ENCODE assay signal across 16 cellular contexts in the genomic region with DNA sequence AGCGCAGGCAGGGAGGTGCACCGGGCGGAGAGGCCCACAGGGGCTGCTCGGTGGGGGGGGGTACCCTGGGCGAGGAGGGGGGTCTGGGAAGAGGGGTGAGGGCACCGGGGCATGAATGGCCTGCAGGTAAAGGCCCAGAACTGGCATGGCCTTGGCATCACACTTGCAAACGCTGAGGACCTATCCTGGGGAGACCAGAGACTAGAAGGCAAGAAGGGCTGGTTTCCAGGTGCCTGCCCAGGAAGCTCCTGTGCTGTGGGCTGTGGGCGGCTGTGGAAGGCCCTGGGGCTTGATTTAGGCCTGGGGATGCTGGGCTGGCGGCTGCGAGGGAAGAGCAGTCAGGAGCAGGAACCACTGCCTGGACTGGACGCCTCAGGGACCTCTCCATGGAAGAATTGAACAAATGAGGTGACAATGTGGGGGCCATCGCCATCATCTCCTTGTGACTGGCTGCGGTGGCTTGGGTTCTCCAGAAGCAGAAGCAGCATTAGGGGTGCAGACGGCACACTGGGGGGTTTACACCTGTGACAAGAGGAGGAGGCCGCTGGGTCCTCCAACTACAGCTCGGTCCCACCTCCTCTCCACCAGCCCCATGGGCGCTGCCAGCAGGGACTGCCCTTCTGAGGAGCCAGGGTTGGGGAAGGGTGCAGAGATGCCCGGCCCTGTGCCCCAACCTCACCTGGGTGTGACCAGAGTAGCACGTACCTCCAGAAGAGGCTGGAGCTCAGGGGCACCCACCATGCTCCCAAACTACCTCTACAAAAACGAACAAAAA. TPM values are rescaled to one million over a fixed set of nuclear protein-coding genes. Genes with fewer than 3 reads are reported as not detected.
DNase-seq lines count a peak whose midpoint lies in the region; ATAC-seq and TF ChIP-seq lines count a peak whose summit lies in the region.
"Had no signal": no experiment of that assay in that cellular context is flagged by ENCODE, and none has a peak within 500 bp of the region (broad histone marks: within the 10 kb centered on the region; RNA-seq: fewer than 3 reads in every experiment).

No MANE protein-coding gene starts in this region.

- no peak for TF ChIP-seq CTCF in OCI-LY3 (IDR thresholded peaks at IDR 0.05; ENCODE audit: low read depth, low read length)
- TF ChIP-seq CTCF in upper lobe of left lung (IDR thresholded peaks at IDR 0.05): no peak
- no peak for TF ChIP-seq CTCF in tibial artery (IDR thresholded peaks at IDR 0.05)

- H2AFZ ChIP-seq in OCI-LY3 (ENCODE audit: low read depth, low read length): no peak overlapping the region

- H3K4me3 Mint-ChIP-seq in effector memory CD8-positive, alpha-beta T cell: no peak overlapping the region
- H3K4me3 Mint-ChIP-seq in naive B cell: peak overlapping the region in 4 of 8 donors; percentile 52 to 85 (median 84)
- H3K4me3 Mint-ChIP-seq: CD4-positive, alpha-beta T cell; H9 had no signal

- no peaks in the 10 kb centered on the region for H3K9me3 ChIP-seq in OCI-LY3 (ENCODE audit: insufficient read depth, low read length)
- peaks cover 0 to 10% (median 0%) of the 10 kb centered on the region in 4 donors for H3K9me3 ChIP-seq in upper lobe of left lung
- peaks cover 0 to 16% (median 12%) of the 10 kb centered on the region in 3 donors for H3K9me3 ChIP-seq in tibial artery

- peaks cover 6% of the 10 kb centered on the region for H3K36me3 Mint-ChIP-seq in effector memory CD8-positive, alpha-beta T cell (ENCODE audit: insufficient read depth)
- peaks cover 0 to 7% of the 10 kb centered on the region in 2 donors for H3K36me3 Mint-ChIP-seq in naive B cell

- H3K4me1 ChIP-seq in OCI-LY3 (ENCODE audit: low read length) (peaks cover 75% of the 10 kb centered on the region), upper lobe of left lung (no peaks in the 10 kb centered on the region), tibial artery (no peaks in the 10 kb centered on the region)
- H3K4me1 ChIP-seq: BE2C had no signal

- H3K4me1 Mint-ChIP-seq in effector memory CD8-positive, alpha-beta T cell (ENCODE audit: low read depth in 2 of 2): peaks cover 17% of the 10 kb centered on the region in 2 donors
- H3K4me1 Mint-ChIP-seq in naive B cell: peaks cover 46 to 94% (median 69%) of the 10 kb centered on the region in 3 donors
- H3K4me1 Mint-ChIP-seq: H9 had no signal

- ATAC-seq in effector memory CD8-positive, alpha-beta T cell (replicated peaks): no peak
- no peak for ATAC-seq in naive B cell (ENCODE audit: low read depth in 2 of 2)
- ATAC-seq in upper lobe of left lung (ENCODE audit: low FRiP score in 2 of 2): peak; percentile 0 to 2
- no peak for ATAC-seq in HG02870 (IDR thresholded peaks at IDR 0.05; ENCODE audit: unreplicated experiment)
- no peak for ATAC-seq in GM19397 (IDR thresholded peaks at IDR 0.05; ENCODE audit: unreplicated experiment)

- no peak overlapping the region for H3K9ac ChIP-seq in OCI-LY3 (ENCODE audit: low read length)

- no peak for TF ChIP-seq EP300 in upper lobe of left lung (IDR thresholded peaks at IDR 0.05)

- TF ChIP-seq POLR2A in upper lobe of left lung (IDR thresholded peaks at IDR 0.05): no peak

- H3K27me3 Mint-ChIP-seq in effector memory CD8-positive, alpha-beta T cell: no peaks in the 10 kb centered on the region
- no peaks in the 10 kb centered on the region for H3K27me3 Mint-ChIP-seq in naive B cell
- H3K27me3 Mint-ChIP-seq: CD4-positive, alpha-beta T cell had no signal

- WGBS in upper lobe of left lung, 2 donors: 81 to 82% methylated on average over 20 of the region's 20 CpGs

- H3K9me3 Mint-ChIP-seq in effector memory CD8-positive, alpha-beta T cell: no peaks in the 10 kb centered on the region
- peaks cover 0 to 7% (median 4%) of the 10 kb centered on the region in 7 donors for H3K9me3 Mint-ChIP-seq in naive B cell

- no peaks in the 10 kb centered on the region for H3K79me2 ChIP-seq in OCI-LY3 (ENCODE audit: low read length)

- no peaks in the 10 kb centered on the region for H3K27me3 ChIP-seq in OCI-LY3 (ENCODE audit: low read depth, low read length)
- no peaks in the 10 kb centered on the region for H3K27me3 ChIP-seq in upper lobe of left lung
- H3K27me3 ChIP-seq in tibial artery: no peaks in the 10 kb centered on the region

- intact Hi-C loops in tibial artery (cut with DNase I; ENCODE audit: low total_unique reads): no loop called here

- H3K27ac ChIP-seq in OCI-LY3 (ENCODE audit: low read length) (no peak overlapping the region), upper lobe of left lung (no peak overlapping the region), tibial artery (no peak overlapping the region)

- no peaks in the 10 kb centered on the region for H3K36me3 ChIP-seq in OCI-LY3 (replicated peaks; ENCODE audit: low read depth, low read length)
- no peaks in the 10 kb centered on the region for H3K36me3 ChIP-seq in upper lobe of left lung
- H3K36me3 ChIP-seq in tibial artery: no peaks in the 10 kb centered on the region
- H3K36me3 ChIP-seq: BE2C had no signal

- peak overlapping the region; percentile 66 to 84 for H3K27ac Mint-ChIP-seq in effector memory CD8-positive, alpha-beta T cell
- H3K27ac Mint-ChIP-seq in naive B cell: peak overlapping the region in 5 of 6 donors; percentile 75 to 95 (median 83)
- H3K27ac Mint-ChIP-seq: CD4-positive, alpha-beta T cell; H9 had no signal

- peak overlapping the region; percentile 42 for H3K4me2 ChIP-seq in OCI-LY3 (ENCODE audit: low read length)

- DNase-seq in effector memory CD8-positive, alpha-beta T cell: no peak
- DNase-seq in naive B cell (no peak), upper lobe of left lung (peak in 1 of 2 donors; percentile 82), tibial artery (no peak)
- DNase-seq: BE2C; CD4-positive, alpha-beta T cell; DMS79 treated with DMSO at 0.1 percent for 48 hours; H9; NCI-H1105 treated with DMSO at 0.1 percent for 48 hours; NCI-H1694 treated with DMSO at 0.1 percent for 48 hours; NCI-H226; NCI-H524 treated with DMSO at 0.1 percent for 48 hours had no signal

- 0 out of 2 replicates have a peak, but pooled peaks cover 2% of the 10 kb centered on the region for H4K20me1 ChIP-seq in OCI-LY3 (ENCODE audit: insufficient read depth, low read length)

- no peak overlapping the region for H3K4me3 ChIP-seq in OCI-LY3 (ENCODE audit: low read length)
- H3K4me3 ChIP-seq in upper lobe of left lung: no peak overlapping the region
- no peak overlapping the region for H3K4me3 ChIP-seq in tibial artery

RNA-seq across cellular contexts. Expression of a gene that starts 32.1 kb away (rescaled TPM):
- 10 to 100 TPM; 20.8 to 45.7 (median 34.9) TPM for polyA plus RNA-seq in naive B cell (ENCODE audit: low read depth in 6 of 6)
- total RNA-seq in upper lobe of left lung: 10 to 100 TPM in 1 of 6 donors, 1 to 10 TPM in 5; 1.6 to 10.5 (median 5.9) TPM
- polyA plus RNA-seq: AG04450 had no signal

Comparison
In these comparisons a context has a peak if more than half of its experiments do, and no peak if none do; other contexts are left out.
1. ATAC-seq: peak in upper lobe of left lung (2 of 2); none in effector memory CD8-positive, alpha-beta T cell (single experiment), naive B cell (0 of 2), HG02870 (single experiment) and GM19397 (single experiment).